In the genomic region with DNA sequence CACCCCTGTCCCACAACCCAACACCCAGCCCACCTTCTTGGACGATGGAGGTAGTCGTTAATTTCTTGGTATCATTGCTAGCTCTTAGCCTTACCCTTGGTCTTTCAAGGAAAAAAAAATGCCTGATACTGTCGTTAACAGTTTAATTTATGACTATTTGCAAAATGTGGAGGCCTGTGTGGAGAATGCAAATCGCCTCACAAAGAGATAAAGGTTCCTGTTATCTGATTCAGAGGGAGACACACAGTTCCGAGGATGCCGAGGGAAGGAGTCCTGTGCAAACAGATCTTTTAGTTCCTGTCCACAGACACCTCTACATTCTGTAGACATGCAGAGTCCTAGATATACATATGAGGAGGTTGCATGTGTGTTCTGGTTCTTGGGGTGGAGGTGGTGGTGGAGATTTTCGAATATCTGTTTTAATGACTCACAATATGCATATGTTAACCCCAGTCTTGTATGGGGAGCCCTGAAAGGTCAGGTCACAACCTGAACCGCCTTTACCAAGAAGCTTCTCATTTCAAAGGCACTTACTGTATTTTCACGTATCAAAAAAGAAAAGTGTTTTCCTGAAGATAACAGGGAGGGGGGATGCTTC, we compare ENCODE assay signal across 9 cellular contexts. TPM values are rescaled to one million over a fixed set of nuclear protein-coding genes. Genes with fewer than 3 reads are reported as not detected.
DNase-seq lines count a peak whose midpoint lies in the region; ATAC-seq, FAIRE-seq and TF ChIP-seq lines count a peak whose summit lies in the region.
"Had no signal": no experiment of that assay in that cellular context is flagged by ENCODE, and none has a peak within 500 bp of the region (broad histone marks: within the 10 kb centered on the region; RNA-seq: fewer than 3 reads in every experiment).

No MANE protein-coding gene starts in this region.

- H3K27me3 ChIP-seq in GM12878 (replicated peaks in 1 of 2; ENCODE audit: control insufficient read depth in 2 of 2, insufficient read depth in 2 of 2, low read length in 1 of 2), result no peaks in the 10 kb centered on the region
- H3K27me3 ChIP-seq in suprapubic skin, result peaks cover 37% of the 10 kb centered on the region

- H3K4me1 ChIP-seq in GM12878 (ENCODE audit: control insufficient read depth, insufficient read depth, low read length) (no peaks in the 10 kb centered on the region), suprapubic skin (peaks cover 37% of the 10 kb centered on the region)

- FAIRE-seq in GM12878 (lab: Jason Lieb, UNC), result no peak

- CTCF ChIA-PET in GM12878 (lab: Yijun Ruan, JAX) (interaction anchor here (1.1 to 13.0 kb wide), 7 partner anchors 7 to 1075 kb away, joined by 3 to 212 read pairs (median 5); a partner anchor contains a TSS), T-cell (lab: Charles Lee) (no interaction called here)

- H3K79me2 ChIP-seq in GM12878 (ENCODE audit: control insufficient read depth, insufficient read depth, low read length), result no peaks in the 10 kb centered on the region; the same call in 1 of the 2 replicates

- DNase-seq in HT-29 (ENCODE audit: low spot score) (peak; percentile 64), GM12878 (ENCODE audit: low read depth, low spot score) (no peak), left kidney (ENCODE audit: low read depth, low spot score) (peak; percentile 44), suprapubic skin (ENCODE audit: low spot score in 2 of 2) (no peak), T-cell (no peak), NCI-H2227 (lab: John Stamatoyannopoulos, UW; ENCODE audit: unreplicated experiment) (no peak)
- DNase-seq in activated CD4-positive, alpha-beta T cell treated with anti-CD3 and anti-CD28 coated beads, Interleukin-2, amount 10 ng/mL, durations not matched to agents 24 days and 14 days, result no peak
- DNase-seq: NCI-H524 treated with DMSO at 0.1 percent for 48 hours had no signal

- H3K27me3 Mint-ChIP-seq in T-cell, result peaks cover 61 to 84% of the 10 kb centered on the region in 2 donors
- H3K27me3 Mint-ChIP-seq in activated CD4-positive, alpha-beta T cell treated with anti-CD3 and anti-CD28 coated beads, Interleukin-2, amount 10 ng/mL, durations not matched to agents 24 days and 14 days, result peaks cover 80% of the 10 kb centered on the region

- no peak overlapping the region for H3K4me3 Mint-ChIP-seq in T-cell
- no peak overlapping the region for H3K4me3 Mint-ChIP-seq in activated CD4-positive, alpha-beta T cell treated with anti-CD3 and anti-CD28 coated beads, Interleukin-2, amount 10 ng/mL, durations not matched to agents 24 days and 14 days

- in situ Hi-C loops in GM12878 (cut with MboI), result no loop called here

- RAD21 ChIA-PET in GM12878 (lab: Charles Lee; ENCODE audit: unreplicated experiment), result interaction anchor here (0.5 to 5.4 kb wide), 14 partner anchors 8 to 910 kb away, joined by 3 to 34 read pairs (median 4); no protein-coding TSS in a partner anchor

- no peak overlapping the region for H3K27ac Mint-ChIP-seq in T-cell
- no peak overlapping the region for H3K27ac Mint-ChIP-seq in activated CD4-positive, alpha-beta T cell treated with anti-CD3 and anti-CD28 coated beads, Interleukin-2, amount 10 ng/mL, durations not matched to agents 24 days and 14 days

- TF ChIP-seq CTCF in GM12878 (IDR thresholded peaks at IDR 0.05 in 2 of 3, conservative IDR thresholded peaks at IDR 0.05 in 1 of 3; ENCODE audit: control insufficient read depth in 2 of 3, extremely low read depth in 1 of 3, insufficient read depth in 1 of 3, low read depth in 3 of 3, low read length in 3 of 3) (no peak), suprapubic skin (IDR thresholded peaks at IDR 0.05) (no peak)

- no peaks in the 10 kb centered on the region for H4K20me1 ChIP-seq in GM12878 (ENCODE audit: control insufficient read depth, insufficient read depth)

- BruUV-seq in GM12878 (replicated peaks; lab: Mats Ljungman, UMichigan), result no TSS peak

- peaks cover 9 to 19% (median 15%) of the 10 kb centered on the region in 3 donors for H3K4me1 Mint-ChIP-seq in T-cell
- peaks cover 2% of the 10 kb centered on the region for H3K4me1 Mint-ChIP-seq in activated CD4-positive, alpha-beta T cell treated with anti-CD3 and anti-CD28 coated beads, Interleukin-2, amount 10 ng/mL, durations not matched to agents 24 days and 14 days

- POLR2A ChIA-PET in GM12878 (lab: Charles Lee) (interaction anchor here (0.7 to 11.7 kb wide), 9 partner anchors 7 to 840 kb away, joined by 3 to 163 read pairs (median 5); a partner anchor contains a TSS), T-cell (lab: Charles Lee) (no interaction called here)

- TF ChIP-seq RAD21 in GM12878 (IDR thresholded peaks at IDR 0.05; ENCODE audit: insufficient read depth, low read depth, low read length), result no peak

- H3K9me3 Mint-ChIP-seq in T-cell, result peaks cover 0 to 3% (median 0%) of the 10 kb centered on the region in 3 donors
- peaks cover 10% of the 10 kb centered on the region for H3K9me3 Mint-ChIP-seq in activated CD4-positive, alpha-beta T cell treated with anti-CD3 and anti-CD28 coated beads, Interleukin-2, amount 10 ng/mL, durations not matched to agents 24 days and 14 days

- peak; percentile 3 for ATAC-seq in GM12878
- ATAC-seq in GM18870 (IDR thresholded peaks at IDR 0.05; ENCODE audit: unreplicated experiment), result no peak
- ATAC-seq in T-cell (replicated peaks in 1 of 4), result no peak

- 22% methylated on average over 9 of the region's 9 CpGs for WGBS in GM12878 (ENCODE audit: insufficient coverage, insufficient replicate concordance, low lambda C conversion rate, missing lambda C conversion rate)
- WGBS in suprapubic skin, result 16% methylated on average over 9 of the region's 9 CpGs

- H3K4me2 ChIP-seq in GM12878 (ENCODE audit: control insufficient read depth, insufficient read depth), result peak overlapping the region; percentile 24; the same call in 1 of the 2 replicates

- TF ChIP-seq EP300 in GM12878 (IDR thresholded peaks at IDR 0.05; ENCODE audit: borderline replicate concordance in 1 of 2, control insufficient read depth in 1 of 2, low read depth in 2 of 2, low read length in 2 of 2) (no peak), suprapubic skin (IDR thresholded peaks at IDR 0.05) (no peak)

- SMC1A ChIA-PET in GM12878 (lab: Charles Lee; ENCODE audit: uncharacterized antibody, unreplicated experiment), result interaction anchor here (0.8 to 3.5 kb wide), 18 partner anchors 9 to 1077 kb away, joined by 3 to 45 read pairs (median 4); no protein-coding TSS in a partner anchor

- H3K36me3 Mint-ChIP-seq in T-cell, result no peaks in the 10 kb centered on the region
- peaks cover 7% of the 10 kb centered on the region for H3K36me3 Mint-ChIP-seq in activated CD4-positive, alpha-beta T cell treated with anti-CD3 and anti-CD28 coated beads, Interleukin-2, amount 10 ng/mL, durations not matched to agents 24 days and 14 days (ENCODE audit: low read depth)

- H3K9ac ChIP-seq in GM12878 (ENCODE audit: control insufficient read depth, insufficient read depth, low read length), result peak overlapping the region; percentile 15; the same call in 1 of the 2 replicates

- no peaks in the 10 kb centered on the region; the same call in 2 of the 3 replicates for H3K9me3 ChIP-seq in GM12878 (replicated peaks; ENCODE audit: control insufficient read depth, insufficient read depth, low read length)
- H3K9me3 ChIP-seq in suprapubic skin, result no peaks in the 10 kb centered on the region

- no peak overlapping the region; the same call in 1 of the 2 replicates for H3K4me3 ChIP-seq in GM12878
- peak overlapping the region; percentile 71 for H3K4me3 ChIP-seq in suprapubic skin

- no peak overlapping the region for H2AFZ ChIP-seq in GM12878 (ENCODE audit: control insufficient read depth, low read depth, low read length)

- H3K36me3 ChIP-seq in GM12878 (ENCODE audit: control insufficient read depth in 2 of 2, insufficient read depth in 2 of 2, low read length in 1 of 2) (no peaks in the 10 kb centered on the region), suprapubic skin (peaks cover 13% of the 10 kb centered on the region)

- H3K27ac ChIP-seq in GM12878 (ENCODE audit: control insufficient read depth, insufficient read depth), result no peak overlapping the region
- H3K27ac ChIP-seq in suprapubic skin, result peak overlapping the region; percentile 51

- no peak for TF ChIP-seq POLR2A in GM12878 (IDR thresholded peaks at IDR 0.05; ENCODE audit: low read depth, low read length)
- no peak for TF ChIP-seq POLR2A in suprapubic skin (IDR thresholded peaks at IDR 0.05)

- intact Hi-C loops in GM12878 (cut with micrococcal nuclease; ENCODE audit: unreplicated experiment), result no loop called here
- intact Hi-C loops in activated CD4-positive, alpha-beta T cell treated with anti-CD3 and anti-CD28 coated beads, Interleukin-2, amount 10 ng/mL, durations not matched to agents 24 days and 14 days (cut with micrococcal nuclease), result no loop called here

TF ChIP-seq in GM12878, 131 proteins besides CTCF, POLR2A, EP300 and RAD21 (continues in another document):
- TF ChIP-seq ESRRA (IDR thresholded peaks at IDR 0.05; ENCODE audit: low read length) (no peak), MYB (IDR thresholded peaks at IDR 0.05; ENCODE audit: borderline replicate concordance, low read depth, low read length) (no peak), NR2F1 (conservative IDR thresholded peaks at IDR 0.05) (peak; percentile 55; the same call in 1 of the 2 replicates), SP1 (IDR thresholded peaks at IDR 0.05; ENCODE audit: low read depth, low read length) (no peak), ZNF622 (IDR thresholded peaks at IDR 0.05) (no peak)

RNA-seq across cellular contexts. Expression of a gene that starts 5.6 kb away (rescaled TPM):
- 12.6 and 14.0 TPM in 2 replicates for total RNA-seq in HT-29 (2014; rRNA removed; shearing (Covaris generic))
- total RNA-seq in GM12878 (2013; cell fraction: nucleolus; rRNA removed), result 21.4 and 23.4 TPM in 2 replicates
- 0.82 and 1.1 TPM in 2 replicates for total RNA-seq in GM12878 (2014; rRNA removed)
- 1.7 and 1.9 TPM in 2 replicates for total RNA-seq in GM12878 (2014; rRNA removed; fragmentation: Illumina TruSeq; extraction: Trizol)
- 9.4 and 10.1 TPM in 2 replicates for total RNA-seq in GM12878 (2021)
- polyA plus RNA-seq in GM12878 (2011; ENCODE audit: low read depth), result 0.34 TPM
- polyA plus RNA-seq in GM12878 (2011; rRNA removed), result 8.7 and 10.0 TPM in 2 replicates
- 13.9 and 14.3 TPM in 2 replicates for polyA plus RNA-seq in GM12878 (2011; cell fraction: cytosol; rRNA removed)
- polyA plus RNA-seq in GM12878 (2011; cell fraction: nucleus; rRNA removed), result 14.0 and 17.0 TPM in 2 replicates
- 2.4 and 2.6 TPM in 2 replicates for polyA plus RNA-seq in GM12878 (2012)
- polyA plus RNA-seq in GM12878 (2014; fragmentation: Illumina TruSeq; extraction: Trizol), result 6.9 TPM in 2 replicates
- polyA plus RNA-seq in GM12878 (2014; fragmentation: Nextera tagmentation; extraction: Ambion mirVana), result 1 to 10 TPM; 2.3 to 3.2 TPM
- polyA plus RNA-seq in GM12878 (2014; rRNA removed), result 3.7 and 6.6 TPM in 2 replicates
- polyA plus RNA-seq in GM12878 (2016; fragmentation: Nextera tagmentation; extraction: Ambion mirVana), result 1 to 10 TPM; 1.8 to 3.1 TPM
- polyA minus RNA-seq in GM12878 (2011; rRNA and poly(A)+ RNA removed), result 7.2 and 11.2 TPM in 2 replicates
- 12.4 and 19.1 TPM in 2 replicates for polyA minus RNA-seq in GM12878 (2011; cell fraction: cytosol; rRNA and poly(A)+ RNA removed)
- 9.9 and 15.4 TPM in 2 replicates for polyA minus RNA-seq in GM12878 (2011; cell fraction: nucleus; rRNA and poly(A)+ RNA removed)
- 10 to 100 TPM in 2 of 4 donors, 1 to 10 TPM in 2; 4.0 to 12.7 (median 7.1) TPM for total RNA-seq in suprapubic skin
- total RNA-seq in T-cell, result under 1 TPM in 3 of 5 donors, not detected in 2; 0.32 to 0.53 (median 0.38) TPM
- not detected in 2 replicates for total RNA-seq in activated CD4-positive, alpha-beta T cell treated with anti-CD3 and anti-CD28 coated beads, Interleukin-2, amount 10 ng/mL, durations not matched to agents 24 days and 14 days

Comparison
In these comparisons a context has a peak if more than half of its experiments do, and no peak if none do; other contexts are left out.
1. DNase-seq: peak in HT-29 (single experiment) and left kidney (single experiment); none in GM12878 (single experiment), suprapubic skin (0 of 2), T-cell (0 of 34), activated CD4-positive, alpha-beta T cell treated with anti-CD3 and anti-CD28 coated beads, Interleukin-2, amount 10 ng/mL, durations not matched to agents 24 days and 14 days (single experiment) and NCI-H2227 (single experiment).